Comparison of ENCODE assay signal across 1 cellular context in genomic region chr7:42372498-42372897, GRCh38.
TF ChIP-seq lines count a peak whose summit lies in the region.

No MANE protein-coding gene starts in this region.

TF ChIP-seq in WTC11, 78 proteins besides CTCF, POLR2A, EP300 and RAD21 (continued from another document):
- no peak for TF ChIP-seq ARID4B (CRISPR knock-in tag; IDR thresholded peaks at IDR 0.05; ENCODE audit: borderline replicate concordance)
- no peak for TF ChIP-seq ATF6 (CRISPR knock-in tag; IDR thresholded peaks at IDR 0.05)
- TF ChIP-seq AR (CRISPR knock-in tag; IDR thresholded peaks at IDR 0.05) = no peak
- TF ChIP-seq E2F5 (CRISPR knock-in tag; IDR thresholded peaks at IDR 0.05) = no peak
- TF ChIP-seq E2F1 (CRISPR knock-in tag; IDR thresholded peaks at IDR 0.05) = no peak
